Comparison of ENCODE assay signal across 19 cellular contexts in genomic region chrX:123728001-123728400, GRCh38. TPM values are rescaled to one million over a fixed set of nuclear protein-coding genes. Genes with fewer than 3 reads are reported as not detected.
DNase-seq lines count a peak whose midpoint lies in the region; ATAC-seq and TF ChIP-seq lines count a peak whose summit lies in the region.
"Had no signal": no experiment of that assay in that cellular context is flagged by ENCODE, and none has a peak within 500 bp of the region (broad histone marks: within the 10 kb centered on the region; RNA-seq: fewer than 3 reads in every experiment).

No MANE protein-coding gene starts in this region.

- no peaks in the 10 kb centered on the region; the same call in 1 of the 2 replicates for H3F3A ChIP-seq in Loucy (ENCODE audit: low read depth)

- H3K4me2 ChIP-seq in Loucy (ENCODE audit: low read depth, low read length, poor library complexity, severe bottlenecking) = peak overlapping the region; percentile 89

- DNase-seq in activated T-cell treated with anti-CD3 and anti-CD28 coated beads, Interleukin-2, amount 50 U/mL, for 24 hours = no peak
- no peak for DNase-seq in activated T-cell treated with anti-CD3 and anti-CD28 coated beads, Interleukin-2, amount 50 U/mL, for 48 hours
- DNase-seq in naive B cell (no peak), GM19238 (ENCODE audit: insufficient read length, low spot score) (no peak), GF-D8 (lab: John Stamatoyannopoulos, UW) (no peak), SJCRH30 (no peak)
- DNase-seq: activated CD4-positive, CD25-positive, alpha-beta regulatory T cell; activated effector memory CD4-positive, alpha-beta T cell treated with anti-CD3 and anti-CD28 coated beads, Interleukin-2, amount 50 U/mL, for 16 hours; C1 segment of cervical spinal cord; cerebellar nuclear complex; effector CD8-positive, alpha-beta T cell; mesenchymal stem cell; NCI-H1436 treated with DMSO at 0.1 percent for 48 hours; NCI-H69; nephron progenitor cell; posterior cingulate gyrus; substantia nigra had no signal

- H3K27me3 Mint-ChIP-seq in activated T-cell treated with anti-CD3 and anti-CD28 coated beads, Interleukin-2, amount 50 U/mL, for 24 hours = peaks cover 5% of the 10 kb centered on the region
- H3K27me3 Mint-ChIP-seq in activated T-helper 17 cell treated with anti-CD3 and anti-CD28 coated beads, Interleukin-2, amount 50 U/mL, for 72 hours = no peaks in the 10 kb centered on the region
- no peaks in the 10 kb centered on the region for H3K27me3 Mint-ChIP-seq in naive B cell

- peaks cover 99% of the 10 kb centered on the region for H3K79me2 ChIP-seq in Loucy (ENCODE audit: insufficient read depth, low read length)

- H4K20me1 ChIP-seq in Loucy (ENCODE audit: insufficient read depth, low read length, poor library complexity, severe bottlenecking) = peaks cover 74% of the 10 kb centered on the region

- peaks cover 37% of the 10 kb centered on the region for H3K4me1 Mint-ChIP-seq in activated T-cell treated with anti-CD3 and anti-CD28 coated beads, Interleukin-2, amount 50 U/mL, for 24 hours (ENCODE audit: low read depth)
- no peaks in the 10 kb centered on the region for H3K4me1 Mint-ChIP-seq in activated T-helper 17 cell treated with anti-CD3 and anti-CD28 coated beads, Interleukin-2, amount 50 U/mL, for 72 hours
- peaks cover 13 to 32% (median 16%) of the 10 kb centered on the region in 3 donors for H3K4me1 Mint-ChIP-seq in naive B cell

- H3K9me3 ChIP-seq in Loucy (ENCODE audit: insufficient read depth, low read depth, low read length) (no peaks in the 10 kb centered on the region), SJCRH30 (replicated peaks) (no peaks in the 10 kb centered on the region)

- H3K27me3 ChIP-seq in Loucy (ENCODE audit: insufficient read depth, low read length, poor library complexity, severe bottlenecking) = no peaks in the 10 kb centered on the region
- no peaks in the 10 kb centered on the region for H3K27me3 ChIP-seq in SJCRH30

- no peak for ATAC-seq in activated T-helper 17 cell treated with anti-CD3 and anti-CD28 coated beads, Interleukin-2, amount 50 U/mL, for 72 hours (replicated peaks)
- ATAC-seq in naive B cell (ENCODE audit: low read depth in 2 of 2) = no peak

- H3K9ac ChIP-seq in Loucy (ENCODE audit: low read depth, low read length, poor library complexity, severe bottlenecking) = peak overlapping the region; percentile 54

- H2AFZ ChIP-seq in Loucy (ENCODE audit: low read length) = no peak overlapping the region

- no peak overlapping the region for H3K27ac ChIP-seq in SJCRH30

- H3K36me3 Mint-ChIP-seq in activated T-cell treated with anti-CD3 and anti-CD28 coated beads, Interleukin-2, amount 50 U/mL, for 24 hours (ENCODE audit: low read depth) = peaks cover 44% of the 10 kb centered on the region
- peaks cover 33% of the 10 kb centered on the region for H3K36me3 Mint-ChIP-seq in activated T-helper 17 cell treated with anti-CD3 and anti-CD28 coated beads, Interleukin-2, amount 50 U/mL, for 72 hours (ENCODE audit: low read depth)
- H3K36me3 Mint-ChIP-seq in naive B cell = no peaks in the 10 kb centered on the region

- no peaks in the 10 kb centered on the region for H3K9me2 ChIP-seq in Loucy (replicated peaks; ENCODE audit: low read depth, low read length)

- H3K4me3 ChIP-seq in Loucy (ENCODE audit: low read length, poor library complexity, severe bottlenecking) (peak overlapping the region; percentile 95), SJCRH30 (no peak overlapping the region)

- no peaks in the 10 kb centered on the region for H3K9me3 Mint-ChIP-seq in activated T-cell treated with anti-CD3 and anti-CD28 coated beads, Interleukin-2, amount 50 U/mL, for 24 hours
- H3K9me3 Mint-ChIP-seq in activated T-helper 17 cell treated with anti-CD3 and anti-CD28 coated beads, Interleukin-2, amount 50 U/mL, for 72 hours = no peaks in the 10 kb centered on the region
- H3K9me3 Mint-ChIP-seq in naive B cell = peaks cover 0 to 3% (median 1%) of the 10 kb centered on the region in 7 donors

- peak overlapping the region; percentile 33 for H3K4me3 Mint-ChIP-seq in activated T-cell treated with anti-CD3 and anti-CD28 coated beads, Interleukin-2, amount 50 U/mL, for 24 hours
- peak overlapping the region; percentile 33 for H3K4me3 Mint-ChIP-seq in activated T-helper 17 cell treated with anti-CD3 and anti-CD28 coated beads, Interleukin-2, amount 50 U/mL, for 72 hours
- H3K4me3 Mint-ChIP-seq in naive B cell = peak overlapping the region in 1 of 8 donors; percentile 41
- H3K4me3 Mint-ChIP-seq: nephron progenitor cell had no signal

- H3K4me1 ChIP-seq in Loucy (ENCODE audit: insufficient read depth, low read length, poor library complexity, severe bottlenecking) = peaks cover 32% of the 10 kb centered on the region
- H3K4me1 ChIP-seq in SJCRH30 = 0 out of 2 replicates have a peak, but pooled peaks cover 7% of the 10 kb centered on the region

- H3K36me3 ChIP-seq in Loucy (ENCODE audit: insufficient read depth, low read length) (no peaks in the 10 kb centered on the region), SJCRH30 (peaks cover 46% of the 10 kb centered on the region)

- peak overlapping the region; percentile 50 for H3K27ac Mint-ChIP-seq in activated T-cell treated with anti-CD3 and anti-CD28 coated beads, Interleukin-2, amount 50 U/mL, for 24 hours
- no peak overlapping the region for H3K27ac Mint-ChIP-seq in activated T-helper 17 cell treated with anti-CD3 and anti-CD28 coated beads, Interleukin-2, amount 50 U/mL, for 72 hours
- H3K27ac Mint-ChIP-seq in naive B cell = peak overlapping the region in 5 of 6 donors; percentile 9 to 71 (median 26)
- H3K27ac Mint-ChIP-seq: nephron progenitor cell had no signal

- TF ChIP-seq CTCF in Loucy (conservative IDR thresholded peaks at IDR 0.05; ENCODE audit: low read length) = no peak

RNA-seq across cellular contexts. Expression of gene THOC2, which starts 4.9 kb away (rescaled TPM):
- 10 to 100 TPM; 82.6 to 83.3 TPM for total RNA-seq in activated T-helper 17 cell treated with anti-CD3 and anti-CD28 coated beads, Interleukin-2, amount 50 U/mL, for 72 hours
- polyA plus RNA-seq in naive B cell (ENCODE audit: low read depth in 6 of 6) = 10 to 100 TPM; 35.5 to 48.6 (median 38.2) TPM
- total RNA-seq in SJCRH30 (2014; rRNA removed; shearing (Covaris generic)) = 141 and 195 TPM in 2 replicates
